Comparison of ENCODE assay signal across 14 cellular contexts in the genomic region with DNA sequence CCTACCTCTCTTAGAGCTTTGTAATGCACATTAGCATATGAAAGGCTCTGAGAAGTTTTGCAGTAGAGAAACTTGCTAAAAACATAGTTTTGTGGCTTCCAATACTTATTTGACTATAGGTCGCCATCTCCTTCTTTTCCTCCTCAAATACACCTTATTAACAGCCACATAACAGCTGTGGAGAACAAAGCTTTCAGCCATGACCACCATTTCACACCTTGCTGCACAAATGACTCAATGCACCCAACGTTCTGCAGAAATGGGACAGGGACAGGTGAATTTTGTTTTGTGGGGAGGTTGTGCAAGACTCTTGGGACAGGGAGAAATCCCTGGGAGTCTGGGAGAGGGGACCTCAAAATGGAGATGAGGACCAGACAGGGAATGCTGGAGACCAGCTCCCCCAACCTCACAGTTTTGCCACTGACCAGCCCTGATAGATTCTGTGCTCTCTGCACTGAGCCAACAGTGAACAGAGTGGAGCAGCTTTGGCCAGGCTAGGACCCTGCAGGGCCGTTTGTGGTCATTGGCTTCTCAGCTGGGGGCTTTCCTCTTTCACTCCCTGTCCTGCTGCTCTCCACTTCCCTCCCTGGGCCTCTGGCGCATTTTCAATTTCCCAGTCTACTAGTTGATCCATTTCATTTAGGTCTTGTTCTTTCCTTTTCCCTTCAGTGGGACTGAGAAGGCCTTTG. TPM values are rescaled to one million over a fixed set of nuclear protein-coding genes. Genes with fewer than 3 reads are reported as not detected.
DNase-seq lines count a peak whose midpoint lies in the region; ATAC-seq, FAIRE-seq and TF ChIP-seq lines count a peak whose summit lies in the region.
"Had no signal": no experiment of that assay in that cellular context is flagged by ENCODE, and none has a peak within 500 bp of the region (broad histone marks: within the 10 kb centered on the region; RNA-seq: fewer than 3 reads in every experiment).

No MANE protein-coding gene starts in this region.

- POLR2A ChIA-PET in HepG2 (lab: Yijun Ruan, JAX) = no interaction called here

- in situ Hi-C loops in HepG2 (cut with HindIII; ENCODE audit: extremely low pct_ligation_motif_present, low pct_unique_long_range_greater_than_20kb) = no loop called here

- intact Hi-C loops in HepG2 (cut with micrococcal nuclease; ENCODE audit: unreplicated experiment) = no loop called here

- BruUV-seq in HepG2 (replicated peaks; lab: Mats Ljungman, UMichigan) = no TSS peak

- TF ChIP-seq EP300 in HepG2 (IDR thresholded peaks at IDR 0.05; ENCODE audit: low read depth in 2 of 2, low read length in 2 of 2) (no peak), HepG2 (CRISPR knock-in tag; IDR thresholded peaks at IDR 0.05; ENCODE audit: borderline replicate concordance) (no peak)

- H3K9me3 ChIP-seq in HepG2 (ENCODE audit: low read length) = no peaks in the 10 kb centered on the region
- H3K9me3 ChIP-seq: heart left ventricle had no signal

- ATAC-seq in GM19035 (IDR thresholded peaks at IDR 0.05; ENCODE audit: unreplicated experiment) = peak; percentile 89
- peak; percentile 49 for ATAC-seq in HG02571 (IDR thresholded peaks at IDR 0.05; ENCODE audit: unreplicated experiment)
- peak; percentile 84 for ATAC-seq in HG03196 (IDR thresholded peaks at IDR 0.05; ENCODE audit: unreplicated experiment)
- ATAC-seq in HepG2 = no peak
- ATAC-seq: heart left ventricle had no signal

- H3K36me3 ChIP-seq in HepG2 (replicated peaks in 1 of 2; ENCODE audit: control insufficient read depth in 1 of 2, insufficient read depth in 2 of 2, low read length in 2 of 2) = no peaks in the 10 kb centered on the region
- H3K36me3 ChIP-seq: heart left ventricle had no signal

- no peak overlapping the region for H2AFZ ChIP-seq in HepG2 (ENCODE audit: low read length)

- CTCF ChIA-PET in HepG2 (lab: Yijun Ruan, JAX; ENCODE audit: low intra/inter-chr PET ratio, low total read pairs) = no interaction called here

- no peak for TF ChIP-seq CTCF in GM12864 (IDR thresholded peaks at IDR 0.05; ENCODE audit: low read depth, low read length, missing control alignments)
- TF ChIP-seq CTCF in HepG2 (CRISPR knock-in tag; IDR thresholded peaks at IDR 0.05) = no peak

- H4K20me1 ChIP-seq in HepG2 (ENCODE audit: insufficient read depth, low read length) = no peaks in the 10 kb centered on the region

- H3K79me2 ChIP-seq in HepG2 (ENCODE audit: insufficient read depth, low read length) = no peaks in the 10 kb centered on the region

- DNase-seq in GM12864 (ENCODE audit: low read depth) = peak; percentile 37
- no peak for DNase-seq in DMS153 treated with DMSO at 0.1 percent for 48 hours (lab: John Stamatoyannopoulos, UW; ENCODE audit: unreplicated experiment)
- DNase-seq in HepG2 (ENCODE audit: low spot score) = no peak
- no peak for DNase-seq in NCI-H2081 (lab: John Stamatoyannopoulos, UW)
- DNase-seq in NCI-H1694 treated with DMSO at 0.1 percent for 48 hours (lab: John Stamatoyannopoulos, UW) = no peak
- DNase-seq: activated CD8-positive, alpha-beta memory T cell treated with anti-CD3 and anti-CD28 coated beads, Interleukin-2, amount 50 U/mL, for 4 hours; GOT3; heart left ventricle; KG1; T-helper 9 cell had no signal

- H3K27ac ChIP-seq in HepG2 (ENCODE audit: extremely low read length, insufficient read depth, low read length) = no peak overlapping the region
- H3K27ac ChIP-seq: heart left ventricle had no signal

- no peak for TF ChIP-seq POLR2A in HepG2 (IDR thresholded peaks at IDR 0.05; ENCODE audit: insufficient read depth in 1 of 2, low read depth in 2 of 2, low read length in 2 of 2)

- TF ChIP-seq RAD21 in HepG2 (CRISPR knock-in tag; IDR thresholded peaks at IDR 0.05) = no peak

- WGBS in HepG2 (ENCODE audit: low lambda C conversion rate) = 3% methylated on average over 3 of the region's 4 CpGs

- no peak for FAIRE-seq in HepG2 (lab: Jason Lieb, UNC)

- H3K4me3 ChIP-seq in GM12864 (ENCODE audit: low read depth, low read length) (no peak overlapping the region), HepG2 (replicated peaks in 1 of 3; ENCODE audit: insufficient read depth in 1 of 3, low read depth in 2 of 3, low read length in 3 of 3) (no peak overlapping the region)
- H3K4me3 ChIP-seq: heart left ventricle had no signal

- H3K4me2 ChIP-seq in HepG2 (ENCODE audit: low read depth, low read length) = no peak overlapping the region

- H3K4me1 ChIP-seq in HepG2 (ENCODE audit: insufficient read depth, low read length) = no peaks in the 10 kb centered on the region
- H3K4me1 ChIP-seq: heart left ventricle had no signal

- H3K27me3 ChIP-seq in HepG2 (ENCODE audit: control insufficient read depth in 1 of 2, insufficient read depth in 2 of 2, low read length in 2 of 2) = no peaks in the 10 kb centered on the region

- H3K9ac ChIP-seq in HepG2 (ENCODE audit: insufficient read depth, low read depth, low read length) = no peak overlapping the region

TF ChIP-seq in HepG2, 621 proteins besides CTCF, POLR2A, EP300 and RAD21 (continues in another document):
- TF ChIP-seq ZKSCAN5 (CRISPR knock-in tag; IDR thresholded peaks at IDR 0.05) (no peak), ZNF768 (CRISPR knock-in tag; IDR thresholded peaks at IDR 0.05) (no peak), CBFB (CRISPR knock-in tag; IDR thresholded peaks at IDR 0.05) (no peak), PHB2 (IDR thresholded peaks at IDR 0.05; ENCODE audit: partially characterized antibody) (no peak), PHF21A (CRISPR knock-in tag; IDR thresholded peaks at IDR 0.05) (no peak), ZNF780A (CRISPR knock-in tag; IDR thresholded peaks at IDR 0.05) (no peak), CHD2 (IDR thresholded peaks at IDR 0.05; ENCODE audit: low read depth, low read length) (no peak)
- TF ChIP-seq, protein P1, sequence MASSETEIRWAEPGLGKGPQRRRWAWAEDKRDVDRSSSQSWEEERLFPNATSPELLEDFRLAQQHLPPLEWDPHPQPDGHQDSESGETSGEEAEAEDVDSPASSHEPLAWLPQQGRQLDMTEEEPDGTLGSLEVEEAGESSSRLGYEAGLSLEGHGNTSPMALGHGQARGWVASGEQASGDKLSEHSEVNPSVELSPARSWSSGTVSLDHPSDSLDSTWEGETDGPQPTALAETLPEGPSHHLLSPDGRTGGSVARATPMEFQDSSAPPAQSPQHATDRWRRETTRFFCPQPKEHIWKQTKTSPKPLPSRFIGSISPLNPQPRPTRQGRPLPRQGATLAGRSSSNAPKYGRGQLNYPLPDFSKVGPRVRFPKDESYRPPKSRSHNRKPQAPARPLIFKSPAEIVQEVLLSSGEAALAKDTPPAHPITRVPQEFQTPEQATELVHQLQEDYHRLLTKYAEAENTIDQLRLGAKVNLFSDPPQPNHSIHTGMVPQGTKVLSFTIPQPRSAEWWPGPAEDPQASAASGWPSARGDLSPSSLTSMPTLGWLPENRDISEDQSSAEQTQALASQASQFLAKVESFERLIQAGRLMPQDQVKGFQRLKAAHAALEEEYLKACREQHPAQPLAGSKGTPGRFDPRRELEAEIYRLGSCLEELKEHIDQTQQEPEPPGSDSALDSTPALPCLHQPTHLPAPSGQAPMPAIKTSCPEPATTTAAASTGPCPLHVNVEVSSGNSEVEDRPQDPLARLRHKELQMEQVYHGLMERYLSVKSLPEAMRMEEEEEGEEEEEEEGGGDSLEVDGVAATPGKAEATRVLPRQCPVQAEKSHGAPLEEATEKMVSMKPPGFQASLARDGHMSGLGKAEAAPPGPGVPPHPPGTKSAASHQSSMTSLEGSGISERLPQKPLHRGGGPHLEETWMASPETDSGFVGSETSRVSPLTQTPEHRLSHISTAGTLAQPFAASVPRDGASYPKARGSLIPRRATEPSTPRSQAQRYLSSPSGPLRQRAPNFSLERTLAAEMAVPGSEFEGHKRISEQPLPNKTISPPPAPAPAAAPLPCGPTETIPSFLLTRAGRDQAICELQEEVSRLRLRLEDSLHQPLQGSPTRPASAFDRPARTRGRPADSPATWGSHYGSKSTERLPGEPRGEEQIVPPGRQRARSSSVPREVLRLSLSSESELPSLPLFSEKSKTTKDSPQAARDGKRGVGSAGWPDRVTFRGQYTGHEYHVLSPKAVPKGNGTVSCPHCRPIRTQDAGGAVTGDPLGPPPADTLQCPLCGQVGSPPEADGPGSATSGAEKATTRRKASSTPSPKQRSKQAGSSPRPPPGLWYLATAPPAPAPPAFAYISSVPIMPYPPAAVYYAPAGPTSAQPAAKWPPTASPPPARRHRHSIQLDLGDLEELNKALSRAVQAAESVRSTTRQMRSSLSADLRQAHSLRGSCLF (CRISPR knock-in tag; IDR thresholded peaks at IDR 0.05; ENCODE audit: borderline replicate concordance) = no peak

RNA-seq across cellular contexts. Expression of a gene that starts 16.6 kb away (rescaled TPM):
- total RNA-seq in HepG2 (2016; rRNA removed; fragmentation: Illumina TruSeq; extraction: Trizol) = not detected in 2 replicates
- total RNA-seq in HepG2 (2016; cell fraction: cytosol; rRNA removed; fragmentation: Illumina TruSeq; extraction: Trizol; ENCODE audit: low read depth) = not detected in 2 replicates
- total RNA-seq in HepG2 (2016; cell fraction: insoluble cytoplasmic fraction; rRNA removed; fragmentation: Illumina TruSeq; extraction: Trizol) = not detected in 2 replicates
- total RNA-seq in HepG2 (2016; cell fraction: membrane; rRNA removed; fragmentation: Illumina TruSeq; extraction: Trizol) = not detected in 2 replicates
- total RNA-seq in HepG2 (2016; cell fraction: nucleus; rRNA removed; fragmentation: Illumina TruSeq; extraction: Trizol) = not detected in 2 replicates
- not detected in 2 replicates for polyA plus RNA-seq in HepG2 (2011; rRNA removed)
- not detected in 2 replicates for polyA plus RNA-seq in HepG2 (2011; cell fraction: cytosol; rRNA removed)
- polyA plus RNA-seq in HepG2 (2011; cell fraction: nucleus; rRNA removed) = not detected in 2 replicates
- not detected in 2 replicates for polyA plus RNA-seq in HepG2 (2012)
- not detected in 2 replicates for polyA plus RNA-seq in HepG2 (2016; cell fraction: cytosol; fragmentation: Illumina TruSeq; extraction: Trizol; ENCODE audit: low read depth)
- not detected in 2 replicates for polyA plus RNA-seq in HepG2 (2016; cell fraction: insoluble cytoplasmic fraction; fragmentation: Illumina TruSeq; extraction: Trizol; ENCODE audit: low read depth)
- polyA plus RNA-seq in HepG2 (2016; cell fraction: membrane; fragmentation: Illumina TruSeq; extraction: Trizol; ENCODE audit: low read depth) = not detected in 2 replicates
- polyA plus RNA-seq in HepG2 (2016; cell fraction: nucleus; fragmentation: Illumina TruSeq; extraction: Trizol; ENCODE audit: insufficient read depth, low read depth) = not detected in 2 replicates
- polyA minus RNA-seq in HepG2 (2011; rRNA and poly(A)+ RNA removed; ENCODE audit: low replicate concordance) = not detected in 2 replicates
- polyA minus RNA-seq in HepG2 (2011; cell fraction: cytosol; rRNA and poly(A)+ RNA removed) = not detected in 2 replicates
- polyA minus RNA-seq in HepG2 (2011; cell fraction: nucleus; rRNA and poly(A)+ RNA removed) = not detected in 2 replicates
- total RNA-seq: RPMI7951 had no signal
